In genomic region chr19:53156888-53157287, GRCh38 we compare ENCODE assay signal across 15 cellular contexts. TPM values are rescaled to one million over a fixed set of nuclear protein-coding genes. Genes with fewer than 3 reads are reported as not detected.
DNase-seq lines count a peak whose midpoint lies in the region; ATAC-seq, FAIRE-seq and TF ChIP-seq lines count a peak whose summit lies in the region.
"Had no signal": no experiment of that assay in that cellular context is flagged by ENCODE, and none has a peak within 500 bp of the region (broad histone marks: within the 10 kb centered on the region; RNA-seq: fewer than 3 reads in every experiment).

No MANE protein-coding gene starts in this region.

- peaks cover 0 to 33% (median 9%) of the 10 kb centered on the region in 4 donors for H3K4me1 Mint-ChIP-seq in CD4-positive, CD25-positive, alpha-beta regulatory T cell
- H3K4me1 Mint-ChIP-seq in H9, result peaks cover 10% of the 10 kb centered on the region in 2 experiments
- peaks cover 27% of the 10 kb centered on the region for H3K4me1 Mint-ChIP-seq in brain

- ATAC-seq in CD4-positive, CD25-positive, alpha-beta regulatory T cell (ENCODE audit: low read depth in 2 of 2), result no peak
- ATAC-seq in HG03039 (IDR thresholded peaks at IDR 0.05; ENCODE audit: unreplicated experiment), result no peak
- ATAC-seq in HG02588 (IDR thresholded peaks at IDR 0.05; ENCODE audit: unreplicated experiment), result no peak

- H3K18ac ChIP-seq in H9 (ENCODE audit: insufficient read length, low read depth, low read length), result no peak overlapping the region

- TF ChIP-seq EP300 in neural cell (conservative IDR thresholded peaks at IDR 0.05; ENCODE audit: poor library complexity, severe bottlenecking), result no peak

- no peak overlapping the region for H2BK12ac ChIP-seq in H9 (ENCODE audit: insufficient read length, low read depth, low read length)

- no peak overlapping the region for H2BK15ac ChIP-seq in H9 (ENCODE audit: low read depth, low read length)

- H3K56ac ChIP-seq in H9 (ENCODE audit: insufficient read length, low read depth, low read length), result no peak overlapping the region

- H3K4me3 Mint-ChIP-seq in CD4-positive, CD25-positive, alpha-beta regulatory T cell, result peak overlapping the region; percentile 86 to 92 (median 88)
- H3K4me3 Mint-ChIP-seq in H9 (peak overlapping the region; percentile 82 to 84), brain (peak overlapping the region; percentile 87 to 94 (median 91))

- H3K4me3 ChIP-seq in CD4-positive, CD25-positive, alpha-beta regulatory T cell (ENCODE audit: low read depth, low read length), result no peak overlapping the region
- peak overlapping the region; percentile 86 for H3K4me3 ChIP-seq in neural cell (ENCODE audit: low read length)
- H3K4me3 ChIP-seq: SK-N-MC had no signal

- H2AK5ac ChIP-seq in H9 (ENCODE audit: insufficient read length, low read length), result no peak overlapping the region

- no peak overlapping the region for H3K9ac ChIP-seq in H9 (ENCODE audit: extremely low read depth, insufficient read length, low read length)
- no peak overlapping the region for H3K9ac ChIP-seq in neural cell (ENCODE audit: low read length)

- H3K79me1 ChIP-seq in H9 (ENCODE audit: insufficient read depth, low read depth, low read length, poor library complexity, severe bottlenecking), result no peaks in the 10 kb centered on the region

- peak overlapping the region; percentile 91 for H3K4me2 ChIP-seq in H9 (ENCODE audit: insufficient read depth, insufficient read length, low read length)
- H3K4me2 ChIP-seq in neural cell (ENCODE audit: low read length), result peak overlapping the region; percentile 89

- TF ChIP-seq CTCF in H9 (conservative IDR thresholded peaks at IDR 0.05) (no peak), brain (conservative IDR thresholded peaks at IDR 0.05) (no peak), neural cell (IDR thresholded peaks at IDR 0.05; ENCODE audit: poor library complexity, severe bottlenecking) (no peak)

- H3K36me3 Mint-ChIP-seq in CD4-positive, CD25-positive, alpha-beta regulatory T cell, result peaks cover 44% of the 10 kb centered on the region
- peaks cover 29 to 35% (median 33%) of the 10 kb centered on the region in 3 experiments for H3K36me3 Mint-ChIP-seq in H9 (ENCODE audit: insufficient read depth in 1 of 3, low read depth in 3 of 3)
- H3K36me3 Mint-ChIP-seq in brain, result peaks cover 44% of the 10 kb centered on the region

- H4K20me1 ChIP-seq in H9 (ENCODE audit: control insufficient read depth, insufficient read depth, insufficient read length), result no peaks in the 10 kb centered on the region
- no peaks in the 10 kb centered on the region for H4K20me1 ChIP-seq in neural cell (ENCODE audit: insufficient read depth)

- no peak overlapping the region for H3K23ac ChIP-seq in H9 (ENCODE audit: insufficient read length, low read depth, low read length)

- no peak for DNase-seq in CD4-positive, CD25-positive, alpha-beta regulatory T cell
- no peak for DNase-seq in H9
- no peak for DNase-seq in COLO668 (lab: John Stamatoyannopoulos, UW; ENCODE audit: unreplicated experiment)
- DNase-seq in frontal cortex (ENCODE audit: low spot score in 2 of 2), result no peak
- DNase-seq: DMS153, kidney glomerular epithelial cell, NCI-H524 had no signal

- no peak overlapping the region for H2BK120ac ChIP-seq in H9 (ENCODE audit: low read depth, low read length, poor library complexity, severe bottlenecking)

- TF ChIP-seq RAD21 in neural cell (conservative IDR thresholded peaks at IDR 0.05), result no peak

- no peak overlapping the region for H4K5ac ChIP-seq in H9 (ENCODE audit: insufficient read length, low read depth, low read length)

- no peak overlapping the region for H3K14ac ChIP-seq in H9 (ENCODE audit: insufficient read depth, low read length)

- no peaks in the 10 kb centered on the region for H3F3A ChIP-seq in neural cell (ENCODE audit: insufficient read depth, low read length, poor library complexity, severe bottlenecking)

- no peak overlapping the region for H4K91ac ChIP-seq in H9 (ENCODE audit: insufficient read length, low read depth, low read length)

- WGBS in H9 (ENCODE audit: extremely low coverage, insufficient read length, low lambda C conversion rate), result no CpG with 5 or more reads among the region's 9 CpGs

- H4K8ac ChIP-seq in H9 (replicated peaks; ENCODE audit: insufficient read length, low read depth, low read length), result no peak overlapping the region

- H2BK20ac ChIP-seq in H9 (ENCODE audit: low read depth, low read length, poor library complexity, severe bottlenecking), result no peak overlapping the region

- H3K9me3 ChIP-seq in CD4-positive, CD25-positive, alpha-beta regulatory T cell (ENCODE audit: control insufficient read depth in 2 of 2, low read length in 2 of 2), result peaks cover 27 to 45% of the 10 kb centered on the region in 2 experiments
- H3K9me3 ChIP-seq in H9 (ENCODE audit: control insufficient read depth, low read depth, low read length) (no peaks in the 10 kb centered on the region), neural cell (ENCODE audit: low read length) (no peaks in the 10 kb centered on the region)
- H3K9me3 ChIP-seq: prostate gland had no signal

- peaks cover 12% of the 10 kb centered on the region for H3K23me2 ChIP-seq in H9 (ENCODE audit: insufficient read length, low read depth, low read length, poor library complexity, severe bottlenecking)

- no peaks in the 10 kb centered on the region for H3K9me2 ChIP-seq in neural cell (ENCODE audit: insufficient read depth, low read length)

- no peak overlapping the region for H2BK5ac ChIP-seq in H9 (ENCODE audit: insufficient read length, low read length)

- H3K79me2 ChIP-seq in H9 (ENCODE audit: insufficient read depth, low read length) (peaks cover 3% of the 10 kb centered on the region; the same call in 1 of the 2 replicates), neural cell (replicated peaks; ENCODE audit: insufficient read depth, low read length) (no peaks in the 10 kb centered on the region)

- H3K27me3 ChIP-seq in CD4-positive, CD25-positive, alpha-beta regulatory T cell (ENCODE audit: control insufficient read depth, insufficient read depth, low read length), result no peaks in the 10 kb centered on the region
- H3K27me3 ChIP-seq in H9 (ENCODE audit: insufficient read depth, low read length), result no peaks in the 10 kb centered on the region
- H3K27me3 ChIP-seq in neural cell (ENCODE audit: insufficient read depth, low read depth, low read length), result no peaks in the 10 kb centered on the region
- H3K27me3 ChIP-seq: cardiac muscle cell had no signal

- peak overlapping the region in 2 of 3 donors; percentile 44 to 64 for H3K27ac Mint-ChIP-seq in CD4-positive, CD25-positive, alpha-beta regulatory T cell
- H3K27ac Mint-ChIP-seq in H9 (no peak overlapping the region), brain (peak overlapping the region in 4 of 5 experiments; percentile 40 to 85 (median 78))

- H3K9me3 Mint-ChIP-seq in CD4-positive, CD25-positive, alpha-beta regulatory T cell, result peaks cover 2 to 55% (median 28%) of the 10 kb centered on the region in 7 donors
- peaks cover 9 to 14% of the 10 kb centered on the region in 2 experiments for H3K9me3 Mint-ChIP-seq in H9
- peaks cover 10 to 25% (median 23%) of the 10 kb centered on the region in 5 experiments for H3K9me3 Mint-ChIP-seq in brain

- no peaks in the 10 kb centered on the region for H3K27me3 Mint-ChIP-seq in CD4-positive, CD25-positive, alpha-beta regulatory T cell
- H3K27me3 Mint-ChIP-seq in H9 (ENCODE audit: low read depth) (peaks cover 11% of the 10 kb centered on the region), brain (peaks cover 5% of the 10 kb centered on the region)

- no peak overlapping the region for H3T11ph ChIP-seq in H9 (ENCODE audit: low read length)

- H2AFZ ChIP-seq in H9 (ENCODE audit: low read length) (no peak overlapping the region), neural cell (ENCODE audit: low read depth, low read length) (no peak overlapping the region)

- no peak for FAIRE-seq in frontal cortex (lab: Jason Lieb, UNC)
- FAIRE-seq: GM12892 had no signal

- peaks cover 14% of the 10 kb centered on the region for H3K36me3 ChIP-seq in CD4-positive, CD25-positive, alpha-beta regulatory T cell (ENCODE audit: control insufficient read depth, insufficient read depth, low read length)
- no peaks in the 10 kb centered on the region for H3K36me3 ChIP-seq in neural cell (ENCODE audit: insufficient read depth, low read length)
- H3K36me3 ChIP-seq: cardiac muscle cell, prostate gland had no signal

- no peak overlapping the region for H3K27ac ChIP-seq in CD4-positive, CD25-positive, alpha-beta regulatory T cell (ENCODE audit: insufficient read depth, low read length, poor library complexity, severe bottlenecking)
- no peak overlapping the region for H3K27ac ChIP-seq in H9 (ENCODE audit: insufficient read length, low read depth, low read length)
- H3K27ac ChIP-seq in neural cell (ENCODE audit: low read length), result no peak overlapping the region
- H3K27ac ChIP-seq: cardiac muscle cell, SK-N-MC had no signal

- H3K4me1 ChIP-seq in CD4-positive, CD25-positive, alpha-beta regulatory T cell (ENCODE audit: control insufficient read depth, insufficient read depth, low read length, poor library complexity, severe bottlenecking), result peaks cover 16% of the 10 kb centered on the region
- H3K4me1 ChIP-seq in H9 (ENCODE audit: insufficient read depth, low read length), result no peaks in the 10 kb centered on the region
- H3K4me1 ChIP-seq: prostate gland had no signal

- H3K4ac ChIP-seq in H9 (ENCODE audit: low read depth, low read length), result no peak overlapping the region

RNA-seq across cellular contexts. Expression of gene ZNF347, which starts 2.0 kb away (rescaled TPM):
- total RNA-seq in CD4-positive, CD25-positive, alpha-beta regulatory T cell, result 3.2 TPM
- 1 to 10 TPM; 3.7 to 8.8 (median 5.1) TPM for polyA plus RNA-seq in CD4-positive, CD25-positive, alpha-beta regulatory T cell
- total RNA-seq in H9 (2021), result 17.8 and 18.8 TPM in 2 replicates
- polyA plus RNA-seq in brain (ENCODE audit: insufficient read depth, low read depth, low replicate concordance), result 1.9 TPM
- 7.4 and 7.7 TPM in 2 replicates for polyA plus RNA-seq in neural cell
- polyA minus RNA-seq in neural cell, result 21.7 and 27.1 TPM in 2 replicates
- 24.5 TPM for total RNA-seq in frontal cortex

RNA-seq across cellular contexts. Expression of gene ZNF415, which starts 24.2 kb away (rescaled TPM):
- total RNA-seq in CD4-positive, CD25-positive, alpha-beta regulatory T cell, result 0.49 TPM
- 1 to 10 TPM in 2 of 4 donors, not detected in 2; 1.1 to 3.4 TPM for polyA plus RNA-seq in CD4-positive, CD25-positive, alpha-beta regulatory T cell
- 10.3 and 12.3 TPM in 2 replicates for total RNA-seq in H9 (2021)
- polyA plus RNA-seq in brain (ENCODE audit: insufficient read depth, low read depth, low replicate concordance), result 5.1 TPM
- polyA plus RNA-seq in neural cell, result 25.9 and 27.2 TPM in 2 replicates
- polyA minus RNA-seq in neural cell, result 35.1 and 37.4 TPM in 2 replicates
- 23.6 TPM for total RNA-seq in frontal cortex

RNA-seq across cellular contexts. Expression of gene ZNF665, which starts 36.3 kb away (rescaled TPM):
- total RNA-seq in CD4-positive, CD25-positive, alpha-beta regulatory T cell, result 1.9 TPM
- polyA plus RNA-seq in CD4-positive, CD25-positive, alpha-beta regulatory T cell, result 10 to 100 TPM in 1 of 4 donors, 1 to 10 TPM in 3; 4.1 to 13.3 (median 8.8) TPM
- total RNA-seq in H9 (2021) (3.7 and 3.8 TPM in 2 replicates), frontal cortex (6.1 TPM)
- polyA plus RNA-seq in brain (ENCODE audit: insufficient read depth, low read depth, low replicate concordance) (4.5 TPM), neural cell (2.6 and 2.8 TPM in 2 replicates)
- polyA minus RNA-seq in neural cell, result 8.3 and 9.6 TPM in 2 replicates

RNA-seq across cellular contexts. Expression of gene ZNF160, which starts 53.7 kb away (rescaled TPM):
- 47.1 TPM for total RNA-seq in CD4-positive, CD25-positive, alpha-beta regulatory T cell
- 10 to 100 TPM; 19.5 to 25.8 (median 23.3) TPM for polyA plus RNA-seq in CD4-positive, CD25-positive, alpha-beta regulatory T cell
- total RNA-seq in H9 (2021) (31.1 and 31.7 TPM in 2 replicates), frontal cortex (26.5 TPM)
- polyA plus RNA-seq in brain (ENCODE audit: insufficient read depth, low read depth, low replicate concordance) (4.5 TPM), neural cell (28.1 and 38.8 TPM in 2 replicates)
- 71.6 and 76.3 TPM in 2 replicates for polyA minus RNA-seq in neural cell

Comparison
In these comparisons a context has a peak if more than half of its experiments do, and no peak if none do; other contexts are left out.
1. H3K27ac Mint-ChIP-seq: peak in CD4-positive, CD25-positive, alpha-beta regulatory T cell (2 of 3) and brain (4 of 5); none in H9 (0 of 3).
2. Peak in every context shown above with its lines, with median percentiles within 50 percentile points of each other: H3K4me3 Mint-ChIP-seq.